31 cellular contexts compared by ENCODE assay signal in the genomic region with DNA sequence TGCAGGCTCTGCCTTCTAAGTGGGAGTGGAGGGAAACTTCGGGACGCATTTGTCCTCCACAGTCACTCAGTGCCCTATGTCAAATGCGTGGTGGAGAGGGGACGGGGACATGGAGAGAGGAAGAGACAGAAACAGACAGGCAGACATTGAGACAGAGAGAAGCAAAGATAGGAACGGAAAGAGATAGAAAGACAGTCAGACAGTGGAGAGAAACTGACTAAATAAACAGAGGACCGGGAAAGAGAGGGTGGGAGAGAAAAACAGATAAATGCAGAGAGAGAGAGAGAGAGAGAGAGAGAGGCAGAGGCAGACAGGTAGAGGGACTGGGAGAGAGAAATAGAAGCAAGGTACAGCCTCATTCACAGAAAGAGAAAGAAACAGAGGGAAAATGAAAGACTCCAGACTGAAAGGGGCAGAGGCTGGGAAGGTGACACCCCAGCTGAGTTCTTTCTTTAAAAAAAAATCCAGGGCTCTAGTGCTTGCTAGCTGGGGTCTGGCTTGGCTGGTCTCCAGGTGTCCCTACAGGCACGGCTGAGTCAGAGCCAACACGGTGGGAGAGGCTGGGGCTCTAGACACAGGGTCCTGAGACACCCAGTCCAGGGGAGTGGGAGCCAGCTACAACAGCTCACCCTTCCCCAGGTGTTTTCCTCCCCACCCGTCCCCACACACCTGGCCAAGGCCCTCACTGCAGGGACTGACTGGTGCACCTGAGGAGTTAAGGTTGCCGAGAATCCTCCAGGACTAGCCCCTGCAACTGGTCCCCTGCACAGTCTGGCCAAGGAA.
DNase-seq lines count a peak whose midpoint lies in the region; ATAC-seq, FAIRE-seq and TF ChIP-seq lines count a peak whose summit lies in the region.
"Had no signal": no experiment of that assay in that cellular context is flagged by ENCODE, and none has a peak within 500 bp of the region (broad histone marks: within the 10 kb centered on the region; RNA-seq: fewer than 3 reads in every experiment).

No MANE protein-coding gene starts in this region.

- no peaks in the 10 kb centered on the region for H3K79me2 ChIP-seq in HepG2 (ENCODE audit: insufficient read depth, low read length)

- POLR2A ChIA-PET in HepG2 (lab: Yijun Ruan, JAX), result interaction anchor here (0.7 kb wide), 1 partner anchor 139 kb away, joined by 3 read pairs; no protein-coding TSS in a partner anchor
- POLR2A ChIA-PET in activated CD4-positive, alpha-beta T cell treated with anti-CD3 and anti-CD28 coated beads, Interleukin-2, amount 10 ng/mL, durations not matched to agents 7 days and 5 days (lab: Charles Lee), result no interaction called here

- no peaks in the 10 kb centered on the region for H3K36me3 Mint-ChIP-seq in activated naive CD4-positive, alpha-beta T cell treated with anti-CD3 and anti-CD28 coated beads, Interleukin-2, amount 50 U/mL, for 24 hours
- H3K36me3 Mint-ChIP-seq in activated naive CD4-positive, alpha-beta T cell treated with anti-CD3 and anti-CD28 coated beads, Interleukin-2, amount 50 U/mL, for 72 hours, result no peaks in the 10 kb centered on the region
- no peaks in the 10 kb centered on the region for H3K36me3 Mint-ChIP-seq in endodermal cell (ENCODE audit: low read depth)
- H3K36me3 Mint-ChIP-seq in activated CD4-positive, alpha-beta T cell treated with anti-CD3 and anti-CD28 coated beads, Interleukin-2, amount 10 ng/mL, durations not matched to agents 7 days and 5 days (ENCODE audit: low read depth), result no peaks in the 10 kb centered on the region
- H3K36me3 Mint-ChIP-seq: CD4-positive, alpha-beta memory T cell; naive thymus-derived CD4-positive, alpha-beta T cell had no signal

- intact Hi-C loops in HepG2 (cut with micrococcal nuclease; ENCODE audit: unreplicated experiment), result no loop called here

- H4K20me1 ChIP-seq in HepG2 (ENCODE audit: insufficient read depth, low read length), result no peaks in the 10 kb centered on the region

- H3K4me3 ChIP-seq in WERI-Rb-1 (ENCODE audit: low read depth, low read length) (no peak overlapping the region), HepG2 (replicated peaks in 1 of 3; ENCODE audit: insufficient read depth in 1 of 3, low read depth in 2 of 3, low read length in 3 of 3) (no peak overlapping the region), endodermal cell (ENCODE audit: low read length) (no peak overlapping the region)
- H3K4me3 ChIP-seq: sigmoid colon, upper lobe of right lung had no signal

- H3K27ac Mint-ChIP-seq in activated naive CD4-positive, alpha-beta T cell treated with anti-CD3 and anti-CD28 coated beads, Interleukin-2, amount 50 U/mL, for 24 hours, result peak overlapping the region; percentile 48
- H3K27ac Mint-ChIP-seq in activated naive CD4-positive, alpha-beta T cell treated with anti-CD3 and anti-CD28 coated beads, Interleukin-2, amount 50 U/mL, for 72 hours, result no peak overlapping the region
- no peak overlapping the region for H3K27ac Mint-ChIP-seq in endodermal cell
- no peak overlapping the region for H3K27ac Mint-ChIP-seq in activated CD4-positive, alpha-beta T cell treated with anti-CD3 and anti-CD28 coated beads, Interleukin-2, amount 10 ng/mL, durations not matched to agents 7 days and 5 days
- H3K27ac Mint-ChIP-seq: effector memory CD8-positive, alpha-beta T cell had no signal

- H3K4me2 ChIP-seq in HepG2 (ENCODE audit: low read depth, low read length), result no peak overlapping the region

- 4% methylated on average over 6 of the region's 10 CpGs for WGBS in HepG2 (ENCODE audit: low lambda C conversion rate)
- 83 to 88% methylated on average over 7 to 10 of the region's 10 CpGs for WGBS in endodermal cell (ENCODE audit: insufficient coverage in 1 of 2, insufficient read length in 1 of 2), 2 experiments

- no peak for TF ChIP-seq RAD21 in HepG2 (CRISPR knock-in tag; IDR thresholded peaks at IDR 0.05)

- TF ChIP-seq EP300 in HepG2 (IDR thresholded peaks at IDR 0.05; ENCODE audit: low read depth in 2 of 2, low read length in 2 of 2), result no peak
- TF ChIP-seq EP300 in HepG2 (CRISPR knock-in tag; IDR thresholded peaks at IDR 0.05; ENCODE audit: borderline replicate concordance), result no peak

- no peak for DNase-seq in activated naive CD4-positive, alpha-beta T cell treated with anti-CD3 and anti-CD28 coated beads, Interleukin-2, amount 50 U/mL, for 72 hours (ENCODE audit: low spot score in 2 of 2)
- DNase-seq in WERI-Rb-1 (no peak), HepG2 (ENCODE audit: low spot score) (no peak), endodermal cell (no peak), GM10266 (ENCODE audit: extremely low spot score) (no peak)
- DNase-seq in activated CD4-positive, alpha-beta T cell treated with anti-CD3 and anti-CD28 coated beads, Interleukin-2, amount 10 ng/mL, durations not matched to agents 7 days and 5 days, result no peak
- DNase-seq: activated CD4-positive, alpha-beta T cell treated with anti-CD3 and anti-CD28 coated beads, Interleukin-2, amount 50 U/mL, for 48 hours; activated gamma-delta T cell treated with Interleukin-2 at 50 U/mL for 16 hours; activated T-cell treated with anti-CD3 and anti-CD28 coated beads, Interleukin-2, amount 50 U/mL, for 48 hours; AML-193; CD4-positive, alpha-beta memory T cell; central memory CD4-positive, alpha-beta T cell; cortex of kidney; effector memory CD8-positive, alpha-beta T cell; glutamatergic neuron; H9; IMR-90; midbrain; naive thymus-derived CD4-positive, alpha-beta T cell; NCI-H187; NCI-H2171 treated with DMSO at 0.1 percent for 48 hours; NCI-H510A treated with DMSO at 0.1 percent for 48 hours; sigmoid colon; stimulated activated CD4-positive, alpha-beta T cell treated with anti-CD3 and anti-CD28 coated beads, Interleukin-4, amount 100 ng/mL, for 24 hours; upper lobe of right lung had no signal

- FAIRE-seq in HepG2 (lab: Jason Lieb, UNC), result no peak
- FAIRE-seq: A204.1, GM19239, islet of Langerhans had no signal

- TF ChIP-seq POLR2A in HepG2 (IDR thresholded peaks at IDR 0.05; ENCODE audit: insufficient read depth in 1 of 2, low read depth in 2 of 2, low read length in 2 of 2), result no peak

- no peaks in the 10 kb centered on the region for H3K27me3 ChIP-seq in WERI-Rb-1 (ENCODE audit: insufficient read depth, low read depth, severe bottlenecking)
- peaks cover 1 to 33% of the 10 kb centered on the region in 2 experiments; a peak in 4 of 5 replicates for H3K27me3 ChIP-seq in HepG2 (ENCODE audit: control insufficient read depth in 1 of 2, insufficient read depth in 2 of 2, low read length in 2 of 2)
- H3K27me3 ChIP-seq in endodermal cell (ENCODE audit: control insufficient read depth, insufficient read depth, low read length, poor library complexity, severe bottlenecking), result peaks cover 39% of the 10 kb centered on the region
- H3K27me3 ChIP-seq: sigmoid colon, upper lobe of right lung had no signal

- no peak overlapping the region for H3K9ac ChIP-seq in HepG2 (ENCODE audit: insufficient read depth, low read depth, low read length)
- no peak overlapping the region for H3K9ac ChIP-seq in endodermal cell (ENCODE audit: extremely low read depth, low read length, poor library complexity, severe bottlenecking)

- CTCF ChIA-PET in HepG2 (lab: Yijun Ruan, JAX; ENCODE audit: low intra/inter-chr PET ratio, low total read pairs), result no interaction called here
- CTCF ChIA-PET in activated CD4-positive, alpha-beta T cell treated with anti-CD3 and anti-CD28 coated beads, Interleukin-2, amount 10 ng/mL, durations not matched to agents 7 days and 5 days (lab: Charles Lee), result interaction anchor here (0.5 kb wide), 1 partner anchor 1296 kb away, joined by 3 read pairs; no protein-coding TSS in a partner anchor

- H2AFZ ChIP-seq in HepG2 (ENCODE audit: low read length), result no peak overlapping the region

- in situ Hi-C loops in HepG2 (cut with HindIII; ENCODE audit: extremely low pct_ligation_motif_present, low pct_unique_long_range_greater_than_20kb), result no loop called here

- TF ChIP-seq CTCF in WERI-Rb-1 (IDR thresholded peaks at IDR 0.05; ENCODE audit: low read depth, low read length), result no peak
- TF ChIP-seq CTCF in HepG2 (CRISPR knock-in tag; IDR thresholded peaks at IDR 0.05), result no peak
- no peak for TF ChIP-seq CTCF in endodermal cell (conservative IDR thresholded peaks at IDR 0.05)
- no peak for TF ChIP-seq CTCF in GM10266 (IDR thresholded peaks at IDR 0.05; ENCODE audit: control insufficient read depth, insufficient read depth, low read depth, missing control alignments)

- H3K4me1 Mint-ChIP-seq in activated naive CD4-positive, alpha-beta T cell treated with anti-CD3 and anti-CD28 coated beads, Interleukin-2, amount 50 U/mL, for 24 hours, result peaks cover 17% of the 10 kb centered on the region
- H3K4me1 Mint-ChIP-seq in endodermal cell, result peaks cover 8% of the 10 kb centered on the region
- peaks cover 12% of the 10 kb centered on the region for H3K4me1 Mint-ChIP-seq in activated CD4-positive, alpha-beta T cell treated with anti-CD3 and anti-CD28 coated beads, Interleukin-2, amount 10 ng/mL, durations not matched to agents 7 days and 5 days

- H3K9me3 ChIP-seq in WERI-Rb-1 (ENCODE audit: severe bottlenecking) (no peaks in the 10 kb centered on the region), HepG2 (ENCODE audit: low read length) (no peaks in the 10 kb centered on the region), endodermal cell (ENCODE audit: control insufficient read depth, low read length) (no peaks in the 10 kb centered on the region)
- H3K9me3 ChIP-seq: sigmoid colon, upper lobe of right lung had no signal

- H3K9me3 Mint-ChIP-seq in activated naive CD4-positive, alpha-beta T cell treated with anti-CD3 and anti-CD28 coated beads, Interleukin-2, amount 50 U/mL, for 24 hours, result no peaks in the 10 kb centered on the region
- H3K9me3 Mint-ChIP-seq in activated naive CD4-positive, alpha-beta T cell treated with anti-CD3 and anti-CD28 coated beads, Interleukin-2, amount 50 U/mL, for 72 hours, result no peaks in the 10 kb centered on the region
- no peaks in the 10 kb centered on the region for H3K9me3 Mint-ChIP-seq in endodermal cell
- no peaks in the 10 kb centered on the region for H3K9me3 Mint-ChIP-seq in activated CD4-positive, alpha-beta T cell treated with anti-CD3 and anti-CD28 coated beads, Interleukin-2, amount 10 ng/mL, durations not matched to agents 7 days and 5 days
- H3K9me3 Mint-ChIP-seq: CD4-positive, alpha-beta memory T cell; effector memory CD8-positive, alpha-beta T cell; H9; naive thymus-derived CD4-positive, alpha-beta T cell had no signal

- BruUV-seq in HepG2 (replicated peaks; lab: Mats Ljungman, UMichigan), result no TSS peak

- no peaks in the 10 kb centered on the region for H3K36me3 ChIP-seq in WERI-Rb-1
- no peaks in the 10 kb centered on the region for H3K36me3 ChIP-seq in HepG2 (replicated peaks in 1 of 2; ENCODE audit: control insufficient read depth in 1 of 2, insufficient read depth in 2 of 2, low read length in 2 of 2)
- no peaks in the 10 kb centered on the region for H3K36me3 ChIP-seq in endodermal cell (ENCODE audit: control insufficient read depth, insufficient read depth, low read length)
- H3K36me3 ChIP-seq: sigmoid colon, upper lobe of right lung had no signal

- peaks cover 2% of the 10 kb centered on the region for H3K27me3 Mint-ChIP-seq in activated naive CD4-positive, alpha-beta T cell treated with anti-CD3 and anti-CD28 coated beads, Interleukin-2, amount 50 U/mL, for 24 hours
- peaks cover 45% of the 10 kb centered on the region for H3K27me3 Mint-ChIP-seq in endodermal cell (ENCODE audit: insufficient read depth)
- H3K27me3 Mint-ChIP-seq in activated CD4-positive, alpha-beta T cell treated with anti-CD3 and anti-CD28 coated beads, Interleukin-2, amount 10 ng/mL, durations not matched to agents 7 days and 5 days, result peaks cover 10% of the 10 kb centered on the region

- no peak for ATAC-seq in activated naive CD4-positive, alpha-beta T cell treated with anti-CD3 and anti-CD28 coated beads, Interleukin-2, amount 50 U/mL, for 72 hours
- peak; percentile 45; the same call in 2 of the 3 replicates for ATAC-seq in HepG2
- no peak for ATAC-seq in HG03025 (IDR thresholded peaks at IDR 0.05; ENCODE audit: low FRiP score, unreplicated experiment)
- ATAC-seq: effector memory CD8-positive, alpha-beta T cell; esophagus mucosa; naive thymus-derived CD4-positive, alpha-beta T cell; upper lobe of right lung had no signal

- H3K4me3 Mint-ChIP-seq in activated naive CD4-positive, alpha-beta T cell treated with anti-CD3 and anti-CD28 coated beads, Interleukin-2, amount 50 U/mL, for 24 hours, result no peak overlapping the region
- no peak overlapping the region for H3K4me3 Mint-ChIP-seq in endodermal cell
- no peak overlapping the region for H3K4me3 Mint-ChIP-seq in activated CD4-positive, alpha-beta T cell treated with anti-CD3 and anti-CD28 coated beads, Interleukin-2, amount 10 ng/mL, durations not matched to agents 7 days and 5 days
- H3K4me3 Mint-ChIP-seq: effector memory CD8-positive, alpha-beta T cell; H9 had no signal

- H3K4me1 ChIP-seq in HepG2 (ENCODE audit: insufficient read depth, low read length) (no peaks in the 10 kb centered on the region), endodermal cell (ENCODE audit: control insufficient read depth, insufficient read depth, low read length) (no peaks in the 10 kb centered on the region)

- H3K27ac ChIP-seq in WERI-Rb-1 (peak overlapping the region; percentile 12), HepG2 (ENCODE audit: extremely low read length, insufficient read depth, low read length) (no peak overlapping the region), endodermal cell (ENCODE audit: low read depth, low read length) (no peak overlapping the region)
- H3K27ac ChIP-seq: sigmoid colon, upper lobe of right lung had no signal
